ENCODE assay signal across 1 cellular context in genomic region chr5:175861337-175862130, GRCh38.
TF ChIP-seq lines count a peak whose summit lies in the region.

No MANE protein-coding gene starts in this region.

TF ChIP-seq in HepG2, 621 proteins besides CTCF, POLR2A, EP300 and RAD21 (continued from another document and continues in another):
- TF ChIP-seq ZNF646 (CRISPR knock-in tag; IDR thresholded peaks at IDR 0.05) (peak; percentile 60; the same call in 1 of the 2 replicates), ZNF609 (CRISPR knock-in tag; IDR thresholded peaks at IDR 0.05; ENCODE audit: borderline replicate concordance) (peak; percentile 85; the same call in 1 of the 2 replicates), EHMT2 (IDR thresholded peaks at IDR 0.05; ENCODE audit: borderline replicate concordance, low read depth, low read length) (peak; percentile 63; the same call in 1 of the 2 replicates), BATF2 (CRISPR knock-in tag; IDR thresholded peaks at IDR 0.05) (no peak), SRY (CRISPR knock-in tag; IDR thresholded peaks at IDR 0.05) (no peak), ZNF280D (CRISPR knock-in tag; IDR thresholded peaks at IDR 0.05) (no peak; the same call in 1 of the 2 replicates), TBL1XR1 (IDR thresholded peaks at IDR 0.05; ENCODE audit: borderline replicate concordance, low read length, partially characterized antibody) (peak; percentile 62), CCAR2 (optimal IDR thresholded peaks at IDR 0.05; ENCODE audit: low read depth, low read length) (peak; percentile 60), RBM22 (optimal IDR thresholded peaks at IDR 0.05; ENCODE audit: low read length) (no peak), ZFP90 (CRISPR knock-in tag; IDR thresholded peaks at IDR 0.05; ENCODE audit: borderline replicate concordance) (0 out of 2 replicates have a peak, but pooled peaks have one; percentile 43), KLF15 (CRISPR knock-in tag; IDR thresholded peaks at IDR 0.05; ENCODE audit: borderline replicate concordance) (no peak), SP5 (CRISPR knock-in tag; IDR thresholded peaks at IDR 0.05; ENCODE audit: borderline replicate concordance, low read depth) (peak; percentile 98), ETV6 (CRISPR knock-in tag; conservative IDR thresholded peaks at IDR 0.05) (0 out of 2 replicates have a peak, but pooled peaks have one; percentile 39), SIN3A (IDR thresholded peaks at IDR 0.05; ENCODE audit: borderline replicate concordance, low read depth, low read length) (0 out of 2 replicates have a peak, but pooled peaks have one; percentile 27), NCOR1 (IDR thresholded peaks at IDR 0.05; ENCODE audit: borderline replicate concordance, low read length) (peak; percentile 95), ZBTB25 (CRISPR knock-in tag; IDR thresholded peaks at IDR 0.05) (0 out of 2 replicates have a peak, but pooled peaks have one; percentile 27), HMG20A (CRISPR knock-in tag; IDR thresholded peaks at IDR 0.05; ENCODE audit: borderline replicate concordance) (peak; percentile 93), BCL3 (CRISPR knock-in tag; IDR thresholded peaks at IDR 0.05) (no peak; the same call in 1 of the 2 replicates), MIER3 (CRISPR knock-in tag; IDR thresholded peaks at IDR 0.05; ENCODE audit: borderline replicate concordance) (peak; percentile 88; the same call in 1 of the 2 replicates), SKIL (CRISPR knock-in tag; IDR thresholded peaks at IDR 0.05; ENCODE audit: borderline replicate concordance) (peak; percentile 93), PATZ1 (CRISPR knock-in tag; IDR thresholded peaks at IDR 0.05) (peak; percentile 88), FOXA3 (CRISPR knock-in tag; IDR thresholded peaks at IDR 0.05) (peak; percentile 74), PBX2 (CRISPR knock-in tag; IDR thresholded peaks at IDR 0.05) (no peak), DRAP1 (CRISPR knock-in tag; IDR thresholded peaks at IDR 0.05) (peak; percentile 49), ZMYM3 (CRISPR knock-in tag; IDR thresholded peaks at IDR 0.05) (peak; percentile 90), FOXJ3 (CRISPR knock-in tag; IDR thresholded peaks at IDR 0.05; ENCODE audit: borderline replicate concordance) (peak; percentile 12; the same call in 1 of the 2 replicates)
